12 cellular contexts compared by ENCODE assay signal in genomic region chr10:34102917-34103506, GRCh38.
DNase-seq lines count a peak whose midpoint lies in the region; ATAC-seq, FAIRE-seq and TF ChIP-seq lines count a peak whose summit lies in the region.
"Had no signal": no experiment of that assay in that cellular context is flagged by ENCODE, and none has a peak within 500 bp of the region (broad histone marks: within the 10 kb centered on the region; RNA-seq: fewer than 3 reads in every experiment).

No MANE protein-coding gene starts in this region.

- POLR2A ChIA-PET in AG04449 (lab: Yijun Ruan, JAX) = interaction anchor here (0.8 kb wide), 1 partner anchor 187 kb away, joined by 3 read pairs; no protein-coding TSS in a partner anchor

- H3K36me3 ChIP-seq in pancreas = no peaks in the 10 kb centered on the region

- no peak for ATAC-seq in SK-N-SH treated with all-trans-retinoic acid at 6 μM for 48 hours
- ATAC-seq in pancreas = peak in 3 of 4 donors; percentile 17 to 33 (median 33)
- no peak for ATAC-seq in HG03139 (IDR thresholded peaks at IDR 0.05; ENCODE audit: unreplicated experiment)
- ATAC-seq: activated naive CD4-positive, alpha-beta T cell treated with anti-CD3 and anti-CD28 coated beads, Interleukin-2, amount 50 U/mL, for 72 hours had no signal

- WGBS in pancreas, 2 donors = 86% methylated on average over 8 of the region's 8 CpGs

- H3K27me3 ChIP-seq in pancreas = no peaks in the 10 kb centered on the region

- TF ChIP-seq CTCF in AG04449 (IDR thresholded peaks at IDR 0.05; ENCODE audit: insufficient read depth, low read length, missing control alignments) (no peak), glutamatergic neuron (IDR thresholded peaks at IDR 0.05; ENCODE audit: partially characterized antibody, unreplicated experiment) (no peak), pancreas (IDR thresholded peaks at IDR 0.05) (no peak)

- peak; percentile 69 for FAIRE-seq in pancreas (lab: Jason Lieb, UNC)
- FAIRE-seq: urothelium cell line had no signal

- H3K4me1 Mint-ChIP-seq in glutamatergic neuron (ENCODE audit: low read depth, unreplicated experiment) = peaks cover 13% of the 10 kb centered on the region

- peak overlapping the region; percentile 3 for H3K27ac Mint-ChIP-seq in glutamatergic neuron (ENCODE audit: unreplicated experiment)
- H3K27ac Mint-ChIP-seq: activated naive CD4-positive, alpha-beta T cell treated with anti-CD3 and anti-CD28 coated beads, Interleukin-2, amount 50 U/mL, for 72 hours; dendritic cell treated with granulocyte-macrophage colony-stimulating factor and Interleukin-4, amounts not matched to agents 40 ng/mL and 50 ng/mL, for 4 days had no signal

- H3K27ac ChIP-seq in pancreas = no peak overlapping the region

- H3K4me1 ChIP-seq in pancreas = no peaks in the 10 kb centered on the region

- H3K9me3 Mint-ChIP-seq in glutamatergic neuron (ENCODE audit: unreplicated experiment) = peaks cover 5% of the 10 kb centered on the region

- H3K27me3 Mint-ChIP-seq in glutamatergic neuron (ENCODE audit: unreplicated experiment) = no peaks in the 10 kb centered on the region

- intact Hi-C loops in pancreas (cut with DNase I) = no loop called here

- CTCF ChIA-PET in AG04449 (lab: Yijun Ruan, JAX) = interaction anchor here (1.0 to 1.3 kb wide), 3 partner anchors 10 to 23 kb away, joined by 3 to 4 read pairs (median 3); no protein-coding TSS in a partner anchor

- DNase-seq in AG04449 (ENCODE audit: low read depth, low spot score) = peak; percentile 62
- no peak for DNase-seq in glutamatergic neuron
- DNase-seq in pancreas = no peak
- DNase-seq in GDM1 (lab: John Stamatoyannopoulos, UW) = no peak
- DNase-seq in globus pallidus (ENCODE audit: low spot score) = no peak
- DNase-seq in activated CD8-positive, alpha-beta memory T cell treated with anti-CD3 and anti-CD28 coated beads for 24 hours = no peak
- DNase-seq: AML-193 had no signal

- no peak overlapping the region for H3K4me3 Mint-ChIP-seq in glutamatergic neuron (ENCODE audit: unreplicated experiment)
- H3K4me3 Mint-ChIP-seq: dendritic cell treated with granulocyte-macrophage colony-stimulating factor and Interleukin-4, amounts not matched to agents 40 ng/mL and 50 ng/mL, for 4 days had no signal

- no peak overlapping the region for H3K4me3 ChIP-seq in AG04449 (ENCODE audit: low read depth, low read length)
- no peak overlapping the region for H3K4me3 ChIP-seq in pancreas

- peaks cover 14% of the 10 kb centered on the region for H3K36me3 Mint-ChIP-seq in glutamatergic neuron (ENCODE audit: unreplicated experiment)
- H3K36me3 Mint-ChIP-seq: activated naive CD4-positive, alpha-beta T cell treated with anti-CD3 and anti-CD28 coated beads, Interleukin-2, amount 50 U/mL, for 72 hours had no signal

- no peaks in the 10 kb centered on the region for H3K9me3 ChIP-seq in pancreas

TF ChIP-seq in SK-N-SH treated with all-trans-retinoic acid at 6 μM for 48 hours, 23 proteins besides CTCF, POLR2A, EP300 and RAD21:
- TF ChIP-seq CREB5 (CRISPR knock-in tag; IDR thresholded peaks at IDR 0.05; ENCODE audit: low read depth) = no peak
- TF ChIP-seq ISL1 (CRISPR knock-in tag; IDR thresholded peaks at IDR 0.05) = peak; percentile 28; the same call in 1 of the 2 replicates

Comparison
In these comparisons a context has a peak if more than half of its experiments do, and no peak if none do; other contexts are left out.
1. ATAC-seq: peak in pancreas (3 of 4); none in SK-N-SH treated with all-trans-retinoic acid at 6 μM for 48 hours (single experiment) and HG03139 (single experiment).